Comparison of ENCODE assay signal across 8 cellular contexts in the genomic region with DNA sequence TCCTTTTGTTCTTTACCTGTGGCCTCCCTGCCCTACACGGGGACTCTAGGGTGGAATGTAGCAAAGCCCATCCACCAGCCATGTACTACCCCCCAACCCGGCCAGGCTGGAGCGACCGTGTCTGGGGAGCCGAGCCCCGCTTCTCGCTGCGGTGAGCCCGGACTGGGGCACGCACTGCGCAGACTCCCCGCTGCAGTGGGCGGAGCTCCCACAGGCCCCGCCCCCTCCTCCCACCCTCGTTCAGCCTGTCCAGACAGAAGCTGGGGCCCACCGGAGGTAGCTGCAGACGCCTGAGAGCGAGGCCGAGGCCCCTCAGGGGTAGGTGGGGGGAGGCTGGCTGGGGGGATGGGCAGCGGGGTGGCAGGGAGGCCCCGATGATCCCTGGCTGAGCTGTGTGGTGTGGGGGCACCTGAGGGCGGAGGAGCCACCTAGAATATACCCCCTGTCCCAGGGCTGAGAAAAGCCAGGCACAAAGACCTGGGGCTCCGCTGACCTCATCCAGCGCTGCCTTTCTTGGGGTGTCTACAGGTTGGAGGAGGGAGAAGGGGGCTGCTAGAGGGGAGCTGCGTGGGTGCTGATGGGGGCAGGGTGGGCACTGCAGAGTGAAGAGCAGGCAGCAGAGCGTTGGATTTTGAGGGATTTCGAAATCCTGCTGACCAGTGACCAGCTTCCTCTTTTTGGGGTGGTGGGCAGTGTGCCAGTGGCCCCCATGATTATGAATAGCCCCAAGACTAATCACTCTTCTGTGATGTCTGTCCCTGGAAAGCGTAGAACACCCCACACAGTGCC. TPM values are rescaled to one million over a fixed set of nuclear protein-coding genes. Genes with fewer than 3 reads are reported as not detected.
DNase-seq lines count a peak whose midpoint lies in the region; ATAC-seq and TF ChIP-seq lines count a peak whose summit lies in the region.

No MANE protein-coding gene starts in this region.

- H3K27me3 ChIP-seq in endodermal cell (ENCODE audit: control insufficient read depth, insufficient read depth, low read length, poor library complexity, severe bottlenecking), result no peaks in the 10 kb centered on the region

- no peak overlapping the region for H3K27ac Mint-ChIP-seq in endodermal cell

- H3K9ac ChIP-seq in endodermal cell (ENCODE audit: extremely low read depth, low read length, poor library complexity, severe bottlenecking), result peak overlapping the region; percentile 66

- peaks cover 4% of the 10 kb centered on the region for H3K4me1 Mint-ChIP-seq in endodermal cell

- no peak for TF ChIP-seq CTCF in endodermal cell (conservative IDR thresholded peaks at IDR 0.05)

- H3K4me1 ChIP-seq in endodermal cell (ENCODE audit: control insufficient read depth, insufficient read depth, low read length) (no peaks in the 10 kb centered on the region), mesodermal cell (ENCODE audit: control insufficient read depth, insufficient read depth, low read length, poor library complexity, severe bottlenecking) (peaks cover 23% of the 10 kb centered on the region)

- peaks cover 27% of the 10 kb centered on the region for H3K36me3 Mint-ChIP-seq in endodermal cell (ENCODE audit: low read depth)

- H3K9me3 Mint-ChIP-seq in endodermal cell, result no peaks in the 10 kb centered on the region

- H3K36me3 ChIP-seq in endodermal cell (ENCODE audit: control insufficient read depth, insufficient read depth, low read length) (peaks cover 26% of the 10 kb centered on the region), mesodermal cell (ENCODE audit: control insufficient read depth, insufficient read depth, low read length) (peaks cover 38% of the 10 kb centered on the region)

- 7 to 30% methylated on average over 4 to 27 of the region's 28 CpGs for WGBS in endodermal cell (ENCODE audit: insufficient coverage in 1 of 2, insufficient read length in 1 of 2), 2 experiments
- WGBS in mesodermal cell (ENCODE audit: insufficient coverage in 2 of 2), 2 experiments, result 1 to 3% methylated on average over 5 to 14 of the region's 28 CpGs

- H3K9me3 ChIP-seq in endodermal cell (ENCODE audit: control insufficient read depth, low read length), result no peaks in the 10 kb centered on the region
- no peaks in the 10 kb centered on the region for H3K9me3 ChIP-seq in mesodermal cell (ENCODE audit: control insufficient read depth, low read length)

- ATAC-seq in GM18909 (IDR thresholded peaks at IDR 0.05; ENCODE audit: poor library complexity, unreplicated experiment), result no peak

- H3K4me3 Mint-ChIP-seq in endodermal cell, result peak overlapping the region; percentile 61

- peak overlapping the region; percentile 86 for H3K4me3 ChIP-seq in endodermal cell (ENCODE audit: low read length)
- peak overlapping the region; percentile 58 for H3K4me3 ChIP-seq in mesodermal cell (ENCODE audit: extremely low read depth, insufficient read depth, low read length, poor library complexity, severe bottlenecking)

- H3K27ac ChIP-seq in endodermal cell (ENCODE audit: low read depth, low read length) (peak overlapping the region; percentile 70), mesodermal cell (ENCODE audit: low read depth, low read length, severe bottlenecking) (peak overlapping the region; percentile 87)

- peaks cover 5% of the 10 kb centered on the region for H3K27me3 Mint-ChIP-seq in endodermal cell (ENCODE audit: insufficient read depth)

- DNase-seq in AML-193 (lab: John Stamatoyannopoulos, UW) (peak; percentile 16 to 57), HPDE6-E6E7 (ENCODE audit: extremely low spot score) (peak; percentile 94), endodermal cell (peak; percentile 98), 8988T (no peak)
- DNase-seq in activated CD4-positive, alpha-beta T cell treated with anti-CD3 and anti-CD28 coated beads, Interleukin-2, amount 50 U/mL, for 1 hour, result peak; percentile 11
- peak; percentile 38 to 52 for DNase-seq in stimulated activated CD8-positive, alpha-beta memory T cell treated with anti-CD3 and anti-CD28 coated beads, Interleukin-15, amount 100 ng/mL, for 48 hours (ENCODE audit: low read depth in 2 of 2)

RNA-seq across cellular contexts. Expression of gene PLD3, which starts 17.3 kb away (rescaled TPM):
- total RNA-seq in endodermal cell, result 100 to 1,000 TPM; 177 to 240 TPM
- 271 TPM for polyA plus RNA-seq in endodermal cell (2013, experiment 1 of 2)
- polyA plus RNA-seq in endodermal cell (2013, experiment 2 of 2), result 260 TPM
- 445 TPM for polyA plus RNA-seq in mesodermal cell (2013, experiment 1 of 2)
- polyA plus RNA-seq in mesodermal cell (2013, experiment 2 of 2), result 367 TPM

RNA-seq across cellular contexts. Expression of gene C19orf47, which starts 17.6 kb away (rescaled TPM):
- total RNA-seq in endodermal cell, result 10 to 100 TPM; 15.6 to 18.1 TPM
- polyA plus RNA-seq in endodermal cell (2013, experiment 1 of 2), result 13.5 TPM
- 12.8 TPM for polyA plus RNA-seq in endodermal cell (2013, experiment 2 of 2)
- polyA plus RNA-seq in mesodermal cell (2013, experiment 1 of 2), result 11.8 TPM
- polyA plus RNA-seq in mesodermal cell (2013, experiment 2 of 2), result 10.3 TPM

RNA-seq across cellular contexts. Expression of gene HIPK4, which starts 24.2 kb away (rescaled TPM):
- under 1 TPM in 1 of 2 donors, not detected in 1; 0.31 TPM for total RNA-seq in endodermal cell
- 0.14 TPM for polyA plus RNA-seq in endodermal cell (2013, experiment 1 of 2)
- 0.29 TPM for polyA plus RNA-seq in endodermal cell (2013, experiment 2 of 2)
- polyA plus RNA-seq in mesodermal cell (2013, experiment 1 of 2), result 0.18 TPM
- polyA plus RNA-seq in mesodermal cell (2013, experiment 2 of 2), result not detected

RNA-seq across cellular contexts. Expression of gene PRX, which starts 47.4 kb away (rescaled TPM):
- total RNA-seq in endodermal cell, result 1 to 10 TPM; 3.3 to 6.4 TPM
- 4.4 TPM for polyA plus RNA-seq in endodermal cell (2013, experiment 1 of 2)
- 3.6 TPM for polyA plus RNA-seq in endodermal cell (2013, experiment 2 of 2)
- polyA plus RNA-seq in mesodermal cell (2013, experiment 1 of 2), result 7.8 TPM
- polyA plus RNA-seq in mesodermal cell (2013, experiment 2 of 2), result 6.3 TPM

RNA-seq across cellular contexts. Expression of gene SERTAD1, which starts 60.0 kb away (rescaled TPM):
- total RNA-seq in endodermal cell, result 1 to 10 TPM; 4.0 to 4.5 TPM
- polyA plus RNA-seq in endodermal cell (2013, experiment 1 of 2), result 3.9 TPM
- 4.5 TPM for polyA plus RNA-seq in endodermal cell (2013, experiment 2 of 2)
- 13.6 TPM for polyA plus RNA-seq in mesodermal cell (2013, experiment 1 of 2)
- polyA plus RNA-seq in mesodermal cell (2013, experiment 2 of 2), result 10.5 TPM
